9 cellular contexts compared by ENCODE assay signal in the genomic region with DNA sequence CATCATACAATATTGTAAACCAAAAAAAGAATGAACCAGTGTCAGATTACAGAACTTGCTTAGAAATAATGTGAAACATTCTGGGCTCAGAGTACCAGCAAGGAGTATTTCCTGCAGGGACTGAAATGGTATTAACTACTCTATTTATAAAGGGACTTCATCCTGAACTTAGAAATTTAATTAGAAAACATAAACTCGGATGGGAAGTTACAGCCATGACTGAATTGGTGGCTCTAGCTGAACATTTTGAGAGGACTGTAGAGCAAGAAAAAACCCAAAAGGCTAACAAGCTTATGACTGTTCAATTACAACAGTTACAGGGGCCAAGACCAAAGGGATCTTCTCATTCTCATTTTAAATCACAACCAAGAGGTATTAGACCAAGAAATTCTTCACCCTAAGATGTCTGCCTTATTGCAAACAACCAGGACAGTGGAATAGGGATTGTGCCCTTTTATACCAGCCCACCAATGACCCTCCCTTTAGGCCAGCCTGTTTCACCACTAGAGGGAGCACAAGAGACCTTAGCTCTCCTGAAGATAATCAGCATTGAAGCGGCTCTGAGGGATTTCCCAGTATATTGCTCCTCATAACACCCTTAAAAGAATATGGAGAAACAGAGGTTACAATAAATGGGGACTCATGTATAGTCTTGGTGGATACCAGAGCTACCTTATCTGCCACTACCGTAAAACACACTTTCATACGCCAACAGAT. TPM values are rescaled to one million over a fixed set of nuclear protein-coding genes. Genes with fewer than 3 reads are reported as not detected.
A peak's percentile ranks its signal among the peaks of the same experiment; 100 is the strongest.
DNase-seq lines count a peak whose midpoint lies in the region; ATAC-seq and TF ChIP-seq lines count a peak whose summit lies in the region.
"Not testable (repeated sequence)": the region's sequence is repeated elsewhere in the genome, so short reads cannot be mapped to it uniquely, and the experiment has no call there.
"Had no signal": no experiment of that assay in that cellular context is flagged by ENCODE, and none has a peak within 500 bp of the region (broad histone marks: within the 10 kb centered on the region; RNA-seq: fewer than 3 reads in every experiment).

No MANE protein-coding gene starts in this region.

- H3K9me3 Mint-ChIP-seq in chondrocyte (ENCODE audit: low read depth), result peaks cover 15% of the 10 kb centered on the region

- not testable (repeated sequence) for H3K36me3 Mint-ChIP-seq in chondrocyte (ENCODE audit: low read depth)

- ATAC-seq in GM18907 (IDR thresholded peaks at IDR 0.05; ENCODE audit: unreplicated experiment), result peak; percentile 63
- peak; percentile 85 for ATAC-seq in HG03280 (IDR thresholded peaks at IDR 0.05; ENCODE audit: unreplicated experiment)
- peak; percentile 81 to 83 for ATAC-seq in gastrocnemius medialis

- H3K27ac ChIP-seq in gastrocnemius medialis, result not testable (repeated sequence)

- TF ChIP-seq CTCF in BE2C (IDR thresholded peaks at IDR 0.05; ENCODE audit: low read depth, low read length) (peak; percentile 60), WI38 (IDR thresholded peaks at IDR 0.05; ENCODE audit: low read depth, low read length) (peak; percentile 47), chondrocyte (IDR thresholded peaks at IDR 0.05) (peak; percentile 76), kidney epithelial cell (IDR thresholded peaks at IDR 0.05; ENCODE audit: insufficient read depth, low read length, poor library complexity, severe bottlenecking) (peak; percentile 50), gastrocnemius medialis (IDR thresholded peaks at IDR 0.05 in 4 of 5, conservative IDR thresholded peaks at IDR 0.05 in 1 of 5) (peak in 3 of 5 experiments; percentile 24 to 56 (median 38))

- H3K27ac Mint-ChIP-seq in chondrocyte (ENCODE audit: unreplicated experiment), result not testable (repeated sequence)

- H3K27me3 Mint-ChIP-seq in chondrocyte (ENCODE audit: low read depth), result not testable (repeated sequence)

- not testable (repeated sequence) for H3K27me3 ChIP-seq in BE2C; kidney epithelial cell (ENCODE audit: control insufficient read depth, insufficient read depth, low read length); gastrocnemius medialis

- H3K4me3 ChIP-seq in BE2C (ENCODE audit: low read depth, low read length); WI38 (ENCODE audit: low read depth, low read length); kidney epithelial cell (ENCODE audit: low read depth, low read length); gastrocnemius medialis: not testable (repeated sequence)

- not testable (repeated sequence) for H3K36me3 ChIP-seq in BE2C; kidney epithelial cell (ENCODE audit: control insufficient read depth, insufficient read depth, low read length); gastrocnemius medialis

- H3K4me1 Mint-ChIP-seq in chondrocyte (ENCODE audit: low read depth), result not testable (repeated sequence)

- intact Hi-C loops in gastrocnemius medialis (cut with DNase I; ENCODE audit: low total_unique reads), result loop anchor here (10.0 kb wide), 1 partner anchor 84 kb away; no protein-coding TSS in a partner anchor

- DNase-seq in BE2C (peak; percentile 25), NCI-H510A treated with DMSO at 0.1 percent for 48 hours (lab: John Stamatoyannopoulos, UW) (peak; percentile 10)
- not testable (repeated sequence) for DNase-seq in chondrocyte (ENCODE audit: low spot score); kidney epithelial cell (ENCODE audit: low read depth); gastrocnemius medialis

- H3K9me3 ChIP-seq in BE2C, gastrocnemius medialis: not testable (repeated sequence)

- not testable (repeated sequence) for H3K4me3 Mint-ChIP-seq in chondrocyte (ENCODE audit: unreplicated experiment)

- not testable (repeated sequence) for TF ChIP-seq POLR2A in gastrocnemius medialis (IDR thresholded peaks at IDR 0.05)

- H3K4me1 ChIP-seq in BE2C, gastrocnemius medialis: not testable (repeated sequence)

- in situ Hi-C loops in gastrocnemius medialis (cut with MboI; ENCODE audit: low sequenced_read_pairs in 4 of 4), result loop anchor here in 3 of 4 donors (10.0 to 25.0 kb wide), 2 partner anchors 76 to 97 kb away; a partner anchor contains a TSS

RNA-seq across cellular contexts. Expression of a gene that starts 46.6 kb away (rescaled TPM):
- 22.4 TPM for polyA plus RNA-seq in BE2C (2012; ENCODE audit: insufficient read depth, insufficient read length, low read depth)
- total RNA-seq in chondrocyte, result 13.6 to 20.5 TPM (median 14.2 TPM) in 3 replicates
- total RNA-seq in kidney epithelial cell, result 40.1 and 86.8 TPM in 2 replicates
- 10 to 100 TPM; 49.4 to 90.1 (median 55.9) TPM for total RNA-seq in gastrocnemius medialis

RNA-seq across cellular contexts. Expression of a gene that starts 48.3 kb away (rescaled TPM):
- not detected for polyA plus RNA-seq in BE2C (2012; ENCODE audit: insufficient read depth, insufficient read length, low read depth)
- not detected in 3 replicates for total RNA-seq in chondrocyte
- total RNA-seq in kidney epithelial cell, result not detected in 2 replicates
- total RNA-seq in gastrocnemius medialis, result under 1 TPM in 1 of 4 donors, not detected in 3; 0.31 TPM
- total RNA-seq: CD8-positive, alpha-beta memory T cell had no signal
- polyA plus RNA-seq: CD8-positive, alpha-beta memory T cell had no signal
